ENCODE assay signal across 1 cellular context in the genomic region with DNA sequence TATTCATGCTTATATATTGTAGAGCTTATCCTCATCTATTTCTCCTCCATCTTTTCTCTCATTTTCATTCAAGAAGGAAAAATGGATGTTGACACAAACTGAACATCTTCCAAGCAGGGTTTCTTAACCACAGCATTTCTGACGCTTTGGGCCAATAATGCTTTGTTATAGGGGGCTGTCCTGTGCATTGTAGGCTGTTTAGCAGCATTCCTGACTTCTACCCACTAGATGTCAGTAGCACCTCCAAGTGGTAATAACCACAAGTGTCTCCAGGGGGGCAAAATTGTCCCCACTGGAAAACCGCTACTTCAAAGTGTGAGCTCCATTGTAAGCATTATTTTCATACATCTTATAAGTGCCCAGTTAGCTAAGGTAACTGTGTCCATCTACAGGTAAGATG.
TF ChIP-seq lines count a peak whose summit lies in the region.

No MANE protein-coding gene starts in this region.

TF ChIP-seq in SK-N-SH treated with all-trans-retinoic acid at 6 μM for 48 hours, 23 proteins besides CTCF, POLR2A, EP300 and RAD21 (continued from another document):
- TF ChIP-seq, protein P1, sequence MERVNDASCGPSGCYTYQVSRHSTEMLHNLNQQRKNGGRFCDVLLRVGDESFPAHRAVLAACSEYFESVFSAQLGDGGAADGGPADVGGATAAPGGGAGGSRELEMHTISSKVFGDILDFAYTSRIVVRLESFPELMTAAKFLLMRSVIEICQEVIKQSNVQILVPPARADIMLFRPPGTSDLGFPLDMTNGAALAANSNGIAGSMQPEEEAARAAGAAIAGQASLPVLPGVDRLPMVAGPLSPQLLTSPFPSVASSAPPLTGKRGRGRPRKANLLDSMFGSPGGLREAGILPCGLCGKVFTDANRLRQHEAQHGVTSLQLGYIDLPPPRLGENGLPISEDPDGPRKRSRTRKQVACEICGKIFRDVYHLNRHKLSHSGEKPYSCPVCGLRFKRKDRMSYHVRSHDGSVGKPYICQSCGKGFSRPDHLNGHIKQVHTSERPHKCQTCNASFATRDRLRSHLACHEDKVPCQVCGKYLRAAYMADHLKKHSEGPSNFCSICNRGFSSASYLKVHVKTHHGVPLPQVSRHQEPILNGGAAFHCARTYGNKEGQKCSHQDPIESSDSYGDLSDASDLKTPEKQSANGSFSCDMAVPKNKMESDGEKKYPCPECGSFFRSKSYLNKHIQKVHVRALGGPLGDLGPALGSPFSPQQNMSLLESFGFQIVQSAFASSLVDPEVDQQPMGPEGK (CRISPR knock-in tag; IDR thresholded peaks at IDR 0.05; ENCODE audit: borderline replicate concordance), result no peak
- TF ChIP-seq, protein P2, sequence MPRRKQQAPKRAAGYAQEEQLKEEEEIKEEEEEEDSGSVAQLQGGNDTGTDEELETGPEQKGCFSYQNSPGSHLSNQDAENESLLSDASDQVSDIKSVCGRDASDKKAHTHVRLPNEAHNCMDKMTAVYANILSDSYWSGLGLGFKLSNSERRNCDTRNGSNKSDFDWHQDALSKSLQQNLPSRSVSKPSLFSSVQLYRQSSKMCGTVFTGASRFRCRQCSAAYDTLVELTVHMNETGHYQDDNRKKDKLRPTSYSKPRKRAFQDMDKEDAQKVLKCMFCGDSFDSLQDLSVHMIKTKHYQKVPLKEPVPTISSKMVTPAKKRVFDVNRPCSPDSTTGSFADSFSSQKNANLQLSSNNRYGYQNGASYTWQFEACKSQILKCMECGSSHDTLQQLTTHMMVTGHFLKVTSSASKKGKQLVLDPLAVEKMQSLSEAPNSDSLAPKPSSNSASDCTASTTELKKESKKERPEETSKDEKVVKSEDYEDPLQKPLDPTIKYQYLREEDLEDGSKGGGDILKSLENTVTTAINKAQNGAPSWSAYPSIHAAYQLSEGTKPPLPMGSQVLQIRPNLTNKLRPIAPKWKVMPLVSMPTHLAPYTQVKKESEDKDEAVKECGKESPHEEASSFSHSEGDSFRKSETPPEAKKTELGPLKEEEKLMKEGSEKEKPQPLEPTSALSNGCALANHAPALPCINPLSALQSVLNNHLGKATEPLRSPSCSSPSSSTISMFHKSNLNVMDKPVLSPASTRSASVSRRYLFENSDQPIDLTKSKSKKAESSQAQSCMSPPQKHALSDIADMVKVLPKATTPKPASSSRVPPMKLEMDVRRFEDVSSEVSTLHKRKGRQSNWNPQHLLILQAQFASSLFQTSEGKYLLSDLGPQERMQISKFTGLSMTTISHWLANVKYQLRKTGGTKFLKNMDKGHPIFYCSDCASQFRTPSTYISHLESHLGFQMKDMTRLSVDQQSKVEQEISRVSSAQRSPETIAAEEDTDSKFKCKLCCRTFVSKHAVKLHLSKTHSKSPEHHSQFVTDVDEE (CRISPR knock-in tag; IDR thresholded peaks at IDR 0.05), result no peak
- no peak for TF ChIP-seq ESRRG (CRISPR knock-in tag; IDR thresholded peaks at IDR 0.05)
- no peak for TF ChIP-seq ZNF70 (CRISPR knock-in tag; IDR thresholded peaks at IDR 0.05)
- no peak for TF ChIP-seq TCF4 (CRISPR knock-in tag; IDR thresholded peaks at IDR 0.05; ENCODE audit: borderline replicate concordance)
